ENCODE assay signal across 8 cellular contexts in the genomic region with DNA sequence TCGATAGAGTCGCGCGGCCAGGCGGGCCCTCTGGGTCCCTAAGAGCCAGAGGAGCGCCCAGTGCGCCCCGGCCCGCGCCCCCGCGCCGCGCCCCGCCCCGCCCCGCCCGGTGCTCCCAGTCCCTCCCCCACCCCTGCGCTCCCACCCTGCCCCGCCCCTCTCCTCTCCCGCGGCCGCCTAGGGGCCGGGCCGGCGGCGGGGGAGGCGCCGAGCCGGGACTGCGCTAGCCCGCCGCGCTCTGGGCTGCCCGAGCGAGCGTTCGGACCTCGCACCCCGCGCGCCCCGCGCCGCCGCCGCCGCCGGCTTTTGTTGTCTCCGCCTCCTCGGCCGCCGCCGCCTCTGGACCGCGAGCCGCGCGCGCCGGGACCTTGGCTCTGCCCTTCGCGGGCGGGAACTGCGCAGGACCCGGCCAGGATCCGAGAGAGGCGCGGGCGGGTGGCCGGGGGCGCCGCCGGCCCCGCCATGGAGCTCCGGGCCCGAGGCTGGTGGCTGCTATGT. TPM values are rescaled to one million over a fixed set of nuclear protein-coding genes. Genes with fewer than 3 reads are reported as not detected.
DNase-seq lines count a peak whose midpoint lies in the region; ATAC-seq and TF ChIP-seq lines count a peak whose summit lies in the region.

A gene with protein sequence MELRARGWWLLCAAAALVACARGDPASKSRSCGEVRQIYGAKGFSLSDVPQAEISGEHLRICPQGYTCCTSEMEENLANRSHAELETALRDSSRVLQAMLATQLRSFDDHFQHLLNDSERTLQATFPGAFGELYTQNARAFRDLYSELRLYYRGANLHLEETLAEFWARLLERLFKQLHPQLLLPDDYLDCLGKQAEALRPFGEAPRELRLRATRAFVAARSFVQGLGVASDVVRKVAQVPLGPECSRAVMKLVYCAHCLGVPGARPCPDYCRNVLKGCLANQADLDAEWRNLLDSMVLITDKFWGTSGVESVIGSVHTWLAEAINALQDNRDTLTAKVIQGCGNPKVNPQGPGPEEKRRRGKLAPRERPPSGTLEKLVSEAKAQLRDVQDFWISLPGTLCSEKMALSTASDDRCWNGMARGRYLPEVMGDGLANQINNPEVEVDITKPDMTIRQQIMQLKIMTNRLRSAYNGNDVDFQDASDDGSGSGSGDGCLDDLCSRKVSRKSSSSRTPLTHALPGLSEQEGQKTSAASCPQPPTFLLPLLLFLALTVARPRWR (plus strand): TSS at position 207 of the 498 bp plus-strand sequence. CDS start 256 bp downstream, at position 463.

- peak; percentile 52 for ATAC-seq in GM19025 (IDR thresholded peaks at IDR 0.05; ENCODE audit: low read depth, unreplicated experiment)

- no peak for TF ChIP-seq CTCF in HL-60 (IDR thresholded peaks at IDR 0.05; ENCODE audit: insufficient read depth, low read length)
- TF ChIP-seq CTCF in breast epithelium (IDR thresholded peaks at IDR 0.05): no peak

- intact Hi-C loops in breast epithelium (cut with DNase I; ENCODE audit: low total_unique reads): loop anchor here (5.0 kb wide), 1 partner anchor 203 kb away; no protein-coding TSS in a partner anchor

- H3K36me3 ChIP-seq in BLaER1: no peaks in the 10 kb centered on the region
- H3K36me3 ChIP-seq in breast epithelium: no peaks in the 10 kb centered on the region
- H3K36me3 ChIP-seq in iPS-15b (ENCODE audit: control insufficient read depth, insufficient read depth, low read length): no peaks in the 10 kb centered on the region

- peak within 1 kb of the TSS; percentile 100 for H3K4me2 ChIP-seq in BLaER1

- H3K27me3 ChIP-seq in BLaER1 (peaks cover 27% of the 10 kb centered on the region), HL-60 (ENCODE audit: insufficient read depth, poor library complexity, severe bottlenecking) (peaks cover 43% of the 10 kb centered on the region), breast epithelium (no peaks in the 10 kb centered on the region), iPS-15b (ENCODE audit: control insufficient read depth, insufficient read depth, low read length) (peaks cover 39% of the 10 kb centered on the region)

- DNase-seq in HL-60 (ENCODE audit: low read depth in 1 of 2, low spot score in 1 of 2): peak in 1 of 2 experiments; percentile 18
- DNase-seq in SK-N-DZ (ENCODE audit: low spot score): peak; percentile 51
- DNase-seq in breast epithelium (ENCODE audit: low spot score in 2 of 2): no peak
- peak; percentile 41 for DNase-seq in skeletal muscle cell (ENCODE audit: low read depth)
- DNase-seq in NK-92 treated with Interleukin-12 subunit alpha and Interleukin-12 subunit beta, amount 100 ng/mL, for 24 hours (lab: John Stamatoyannopoulos, UW): no peak

- H3K4me1 ChIP-seq in BLaER1 (peaks cover 32% of the 10 kb centered on the region), breast epithelium (peaks cover 13 to 16% of the 10 kb centered on the region in 2 donors), iPS-15b (ENCODE audit: control insufficient read depth, insufficient read depth, low read length) (no peaks in the 10 kb centered on the region)

- H3K9me3 ChIP-seq in BLaER1 (no peaks in the 10 kb centered on the region), breast epithelium (no peaks in the 10 kb centered on the region), iPS-15b (ENCODE audit: control insufficient read depth, insufficient read depth, low read length) (no peaks in the 10 kb centered on the region)

- TF ChIP-seq POLR2A in breast epithelium (IDR thresholded peaks at IDR 0.05): no peak

- peak within 1 kb of the TSS; percentile 68 for H3K27ac ChIP-seq in BLaER1
- no peak within 1 kb of the TSS for H3K27ac ChIP-seq in HL-60 (replicated peaks)
- peak within 1 kb of the TSS; percentile 88 to 91 for H3K27ac ChIP-seq in breast epithelium

- H3K4me3 ChIP-seq in BLaER1 (peak within 1 kb of the TSS; percentile 79), HL-60 (replicated peaks; ENCODE audit: insufficient read depth, low read length) (peak within 1 kb of the TSS; percentile 29), breast epithelium (peak within 1 kb of the TSS; percentile 67 to 90 (median 73)), iPS-15b (ENCODE audit: low read depth, low read length) (peak within 1 kb of the TSS; percentile 73), skeletal muscle cell (ENCODE audit: low read depth, low read length) (peak within 1 kb of the TSS; percentile 62)

- peaks cover 26% of the 10 kb centered on the region for H4K20me1 ChIP-seq in BLaER1

- peak within 1 kb of the TSS; percentile 78 for H3K9ac ChIP-seq in BLaER1
- peak within 1 kb of the TSS; percentile 73 for H3K9ac ChIP-seq in iPS-15b (ENCODE audit: low read depth, low read length)

RNA-seq across cellular contexts. Expression of the gene that starts here (rescaled TPM):
- polyA plus RNA-seq in SK-N-DZ (2014; cell fraction: cytosol; rRNA removed): 32.6 and 50.2 TPM in 2 replicates
- polyA plus RNA-seq in SK-N-DZ (2014; cell fraction: nucleus; rRNA removed): 75.2 and 80.4 TPM in 2 replicates
- 10 to 100 TPM; 13.8 to 56.3 (median 21.0) TPM for total RNA-seq in breast epithelium

Comparison
In these comparisons a context has a peak if more than half of its experiments do, and no peak if none do; other contexts are left out.
1. H3K4me3 ChIP-seq: peak in every context shown above with its lines; median percentile 79 in BLaER1; 73 in breast epithelium; 73 in iPS-15b; 62 in skeletal muscle cell; 29 in HL-60.
2. DNase-seq: peak in SK-N-DZ (single experiment) and skeletal muscle cell (single experiment); none in breast epithelium (0 of 2) and NK-92 treated with Interleukin-12 subunit alpha and Interleukin-12 subunit beta, amount 100 ng/mL, for 24 hours (single experiment).